Comparison of ENCODE assay signal across 1 cellular context in genomic region chr4:121698119-121698732, GRCh38.
TF ChIP-seq lines count a peak whose summit lies in the region.

No MANE protein-coding gene starts in this region.

TF ChIP-seq in IMR-90, 13 proteins besides CTCF, POLR2A, EP300 and RAD21 (continued from another document):
- no peak for TF ChIP-seq ELK1 (IDR thresholded peaks at IDR 0.05; ENCODE audit: borderline replicate concordance, low read depth, low read length)
